Comparison of ENCODE assay signal across 1 cellular context in genomic region chr2:224595518-224595917, GRCh38.
TF ChIP-seq lines count a peak whose summit lies in the region.

No MANE protein-coding gene starts in this region.

TF ChIP-seq in SK-N-SH, 30 proteins besides CTCF, POLR2A, EP300 and RAD21 (continued from another document):
- TF ChIP-seq USF1 (IDR thresholded peaks at IDR 0.05; ENCODE audit: borderline replicate concordance, low read depth) (no peak), FOXM1 (IDR thresholded peaks at IDR 0.05; ENCODE audit: low read depth) (no peak), USF2 (IDR thresholded peaks at IDR 0.05; ENCODE audit: borderline replicate concordance, low read depth, low read length) (no peak), NFIC (IDR thresholded peaks at IDR 0.05; ENCODE audit: borderline replicate concordance) (no peak), MXI1 (IDR thresholded peaks at IDR 0.05; ENCODE audit: low read depth, low read length) (no peak), MEF2A (IDR thresholded peaks at IDR 0.05; ENCODE audit: borderline replicate concordance, low read depth) (no peak), CHD2 (IDR thresholded peaks at IDR 0.05; ENCODE audit: low read length, partially characterized antibody) (no peak), SIN3A (IDR thresholded peaks at IDR 0.05; ENCODE audit: borderline replicate concordance, low read depth, low read length) (no peak), POLR2AphosphoS5 (IDR thresholded peaks at IDR 0.05; ENCODE audit: low read depth, low read length) (no peak), GATA2 (CRISPR knock-in tag; IDR thresholded peaks at IDR 0.05) (peak; percentile 48; the same call in 1 of the 2 replicates), TEAD4 (IDR thresholded peaks at IDR 0.05; ENCODE audit: borderline replicate concordance, insufficient read depth) (no peak), TCF12 (IDR thresholded peaks at IDR 0.05) (no peak), FOXJ3 (CRISPR knock-in tag; IDR thresholded peaks at IDR 0.05) (peak; percentile 70; the same call in 1 of the 2 replicates)
